Comparison of ENCODE assay signal across 7 cellular contexts in genomic region chr15:79853492-79854328, GRCh38. TPM values are rescaled to one million over a fixed set of nuclear protein-coding genes. Genes with fewer than 3 reads are reported as not detected.
A peak's percentile ranks its signal among the peaks of the same experiment; 100 is the strongest.
DNase-seq lines count a peak whose midpoint lies in the region; TF ChIP-seq lines count a peak whose summit lies in the region.

No MANE protein-coding gene starts in this region.

- TF ChIP-seq POLR2A in spleen (IDR thresholded peaks at IDR 0.05), result no peak

- H3K4me3 ChIP-seq in HFF-Myc (replicated peaks; ENCODE audit: low read depth, low read length), result no peak overlapping the region
- no peak overlapping the region for H3K4me3 ChIP-seq in spleen

- H3K9me3 ChIP-seq in spleen, result no peaks in the 10 kb centered on the region

- H3K36me3 ChIP-seq in spleen, result peaks cover 0 to 52% (median 8%) of the 10 kb centered on the region in 6 donors

- H3K27ac ChIP-seq in spleen, result no peak overlapping the region

- intact Hi-C loops in spleen (cut with DNase I; ENCODE audit: low total_unique reads), result loop anchor here (2.0 kb wide), 1 partner anchor 473 kb away; no protein-coding TSS in a partner anchor

- TF ChIP-seq CTCF in GM12872 (IDR thresholded peaks at IDR 0.05; ENCODE audit: insufficient read depth, low read depth, low read length) (peak; percentile 97), HFF-Myc (IDR thresholded peaks at IDR 0.05; ENCODE audit: low read depth, low read length, missing control alignments) (peak; percentile 99), spleen (IDR thresholded peaks at IDR 0.05 in 8 of 11, conservative IDR thresholded peaks at IDR 0.05 in 3 of 11) (peak; percentile 47 to 92 (median 81))

- WGBS in spleen, 5 donors, result 45 to 62% (median 52%) methylated on average over 8 of the region's 8 CpGs

- H3K27me3 ChIP-seq in spleen (replicated peaks in 1 of 7), result no peaks in the 10 kb centered on the region

- DNase-seq in HFF-Myc (ENCODE audit: extremely low read depth, low read depth) (peak; percentile 85), NAMALWA (ENCODE audit: low spot score) (peak; percentile 85), T-helper 9 cell (peak; percentile 32), astrocyte of the hippocampus (ENCODE audit: low read depth, low spot score) (peak; percentile 91), iPS DF 4.7 (ENCODE audit: extremely low read depth, low spot score) (peak; percentile 49), spleen (peak; percentile 77)

- peaks cover 0 to 12% (median 0%) of the 10 kb centered on the region in 6 donors for H3K4me1 ChIP-seq in spleen

RNA-seq across cellular contexts. Expression of gene MTHFS, which starts 43.1 kb away (rescaled TPM):
- 10 to 100 TPM; 11.7 to 30.6 (median 26.0) TPM for total RNA-seq in spleen
- 10 to 100 TPM; 33.0 to 54.2 (median 46.5) TPM for polyA plus RNA-seq in spleen

Comparison
In these comparisons a context has a peak if more than half of its experiments do, and no peak if none do; other contexts are left out.
1. DNase-seq: peak in every context shown above with its lines; median percentile 91 in astrocyte of the hippocampus; 85 in HFF-Myc; 85 in NAMALWA; 77 in spleen; 49 in iPS DF 4.7; 32 in T-helper 9 cell.